14 cellular contexts compared by ENCODE assay signal in the genomic region with DNA sequence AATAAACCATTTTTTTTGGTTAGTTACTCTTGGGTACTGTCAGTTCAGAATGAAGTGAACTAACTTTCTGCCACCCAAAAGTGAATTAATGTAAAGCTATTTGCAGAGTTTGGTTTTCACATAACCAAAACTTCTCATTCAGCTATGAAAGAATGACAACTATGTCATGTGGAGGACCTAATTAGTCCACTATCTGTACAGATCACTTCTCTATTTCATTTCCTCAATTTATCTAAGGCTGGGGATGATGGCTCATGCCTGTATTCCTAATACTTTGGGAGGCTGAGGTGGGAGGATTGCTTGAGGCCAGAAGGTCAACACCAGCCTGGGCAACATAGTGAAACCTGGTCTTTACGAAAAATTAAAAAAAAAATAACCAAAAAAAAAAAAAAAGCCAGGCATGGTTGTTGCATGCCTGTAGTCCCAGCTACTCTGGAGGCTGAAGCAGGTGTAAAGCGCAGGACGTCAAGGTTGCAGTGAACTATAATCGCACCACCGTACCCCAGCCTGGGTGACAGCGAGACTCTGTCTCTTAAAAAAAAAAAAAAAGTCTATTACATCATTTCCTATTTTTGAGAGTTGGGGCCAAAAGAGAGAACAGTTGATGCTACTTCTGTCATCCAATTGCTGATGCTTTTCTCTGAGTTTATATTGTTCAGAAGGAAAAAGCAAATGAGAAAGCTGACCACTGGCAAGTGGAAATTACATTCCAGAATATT. TPM values are rescaled to one million over a fixed set of nuclear protein-coding genes. Genes with fewer than 3 reads are reported as not detected.
DNase-seq lines count a peak whose midpoint lies in the region; ATAC-seq and TF ChIP-seq lines count a peak whose summit lies in the region.
"Had no signal": no experiment of that assay in that cellular context is flagged by ENCODE, and none has a peak within 500 bp of the region (broad histone marks: within the 10 kb centered on the region; RNA-seq: fewer than 3 reads in every experiment).

No MANE protein-coding gene starts in this region.

- H3K9me3 ChIP-seq in A673 (ENCODE audit: low read depth, low read length, poor library complexity, severe bottlenecking) (no peaks in the 10 kb centered on the region), OCI-LY3 (ENCODE audit: insufficient read depth, low read length) (no peaks in the 10 kb centered on the region), mesenchymal stem cell (ENCODE audit: control insufficient read depth, low read length) (no peaks in the 10 kb centered on the region)

- no peak overlapping the region for H3K18ac ChIP-seq in mesenchymal stem cell (ENCODE audit: low read depth in 1 of 2, low read length in 2 of 2)

- TF ChIP-seq CTCF in A673 (conservative IDR thresholded peaks at IDR 0.05; ENCODE audit: low read depth, low read length) (no peak), OCI-LY3 (IDR thresholded peaks at IDR 0.05; ENCODE audit: low read depth, low read length) (no peak)

- H3K27ac ChIP-seq in A673 (ENCODE audit: low read depth, low read length, poor library complexity, severe bottlenecking), result peak overlapping the region; percentile 10
- peak overlapping the region; percentile 94 for H3K27ac ChIP-seq in OCI-LY3 (ENCODE audit: low read length)
- H3K27ac ChIP-seq in mesenchymal stem cell (ENCODE audit: low read length, poor library complexity, severe bottlenecking), result no peak overlapping the region

- no peak overlapping the region for H3K23ac ChIP-seq in mesenchymal stem cell (ENCODE audit: low read length in 2 of 2)

- H3K79me2 ChIP-seq in OCI-LY3 (ENCODE audit: low read length), result 0 out of 2 replicates have a peak, but pooled peaks cover 5% of the 10 kb centered on the region

- H4K91ac ChIP-seq in mesenchymal stem cell (ENCODE audit: low read length), result no peak overlapping the region

- H4K8ac ChIP-seq in mesenchymal stem cell (ENCODE audit: low read length), result no peak overlapping the region

- H2BK5ac ChIP-seq in mesenchymal stem cell (ENCODE audit: low read depth, low read length, poor library complexity, severe bottlenecking), result no peak overlapping the region

- H2AK5ac ChIP-seq in mesenchymal stem cell (ENCODE audit: low read length, severe bottlenecking), result no peak overlapping the region

- H2BK15ac ChIP-seq in mesenchymal stem cell (ENCODE audit: low read depth, poor library complexity, severe bottlenecking), result no peak overlapping the region

- peak overlapping the region; percentile 55 for H3K9ac ChIP-seq in OCI-LY3 (ENCODE audit: low read length)
- H3K9ac ChIP-seq in mesenchymal stem cell (ENCODE audit: low read length), result no peak overlapping the region

- peaks cover 91% of the 10 kb centered on the region for H3K36me3 ChIP-seq in A673 (ENCODE audit: insufficient read depth, low read length, poor library complexity, severe bottlenecking)
- peaks cover 71% of the 10 kb centered on the region for H3K36me3 ChIP-seq in OCI-LY3 (replicated peaks; ENCODE audit: low read depth, low read length)
- H3K36me3 ChIP-seq in mesenchymal stem cell (ENCODE audit: control insufficient read depth in 1 of 2, insufficient read depth in 2 of 2, low read depth in 1 of 2, low read length in 2 of 2), result peaks cover 62 to 94% of the 10 kb centered on the region in 2 experiments

- H3K4me1 ChIP-seq in A673 (ENCODE audit: insufficient read depth, low read length, poor library complexity, severe bottlenecking), result no peaks in the 10 kb centered on the region
- peaks cover 30% of the 10 kb centered on the region for H3K4me1 ChIP-seq in OCI-LY3 (ENCODE audit: low read length)
- H3K4me1 ChIP-seq in mesenchymal stem cell (ENCODE audit: control insufficient read depth, insufficient read depth, low read depth, low read length), result no peaks in the 10 kb centered on the region

- CTCF ChIA-PET in A673 (lab: Charles Lee), result no interaction called here

- no peak overlapping the region for H2BK120ac ChIP-seq in mesenchymal stem cell (ENCODE audit: low read depth, low read length)

- 100% methylated on average over 1 of the region's 6 CpGs for WGBS in mesenchymal stem cell

- DNase-seq in A673 (ENCODE audit: low spot score) (no peak), mesenchymal stem cell (no peak)
- no peak for DNase-seq in stimulated activated naive CD4-positive, alpha-beta T cell (lab: John Stamatoyannopoulos, UW)
- DNase-seq: activated naive CD8-positive, alpha-beta T cell treated with anti-CD3 and anti-CD28 coated beads, Interleukin-2, amount 10 ng/mL, durations not matched to agents 7 days and 5 days; effector CD4-positive, alpha-beta T cell; natural killer cell; OCI-M1; stimulated activated CD4-positive, alpha-beta T cell treated with anti-CD3 and anti-CD28 coated beads, Interleukin-12 subunit alpha, Interleukin-12 subunit beta, amount 100 ng/mL, for 4 hours had no signal

- no peak overlapping the region for H3K4me3 ChIP-seq in A673 (ENCODE audit: low read depth, low read length, poor library complexity, severe bottlenecking)
- peak overlapping the region; percentile 47 for H3K4me3 ChIP-seq in OCI-LY3 (ENCODE audit: low read length)
- H3K4me3 ChIP-seq in mesenchymal stem cell (ENCODE audit: insufficient read depth in 1 of 2, low read depth in 1 of 2, low read length in 2 of 2), result no peak overlapping the region

- H3K79me1 ChIP-seq in mesenchymal stem cell (replicated peaks; ENCODE audit: low read length, poor library complexity, severe bottlenecking), result peaks cover 12% of the 10 kb centered on the region

- intact Hi-C loops in A673 (cut with micrococcal nuclease; ENCODE audit: unreplicated experiment), result no loop called here

- H3K4ac ChIP-seq in mesenchymal stem cell (ENCODE audit: low read depth in 1 of 2, low read length in 2 of 2), result no peak overlapping the region

- H4K20me1 ChIP-seq in OCI-LY3 (ENCODE audit: insufficient read depth, low read length), result no peaks in the 10 kb centered on the region

- no peak overlapping the region for H2BK12ac ChIP-seq in mesenchymal stem cell (ENCODE audit: low read length in 2 of 2)

- ATAC-seq in GM18907 (IDR thresholded peaks at IDR 0.05; ENCODE audit: unreplicated experiment), result peak; percentile 59
- ATAC-seq in HG02884 (IDR thresholded peaks at IDR 0.05; ENCODE audit: unreplicated experiment), result peak; percentile 55
- no peak for ATAC-seq in HG02571 (IDR thresholded peaks at IDR 0.05; ENCODE audit: unreplicated experiment)
- no peak for ATAC-seq in HG03139 (IDR thresholded peaks at IDR 0.05; ENCODE audit: unreplicated experiment)
- ATAC-seq: natural killer cell had no signal

- BruUV-seq in A673 (replicated peaks; lab: Mats Ljungman, UMichigan), result no TSS peak

- no peaks in the 10 kb centered on the region for H3K27me3 ChIP-seq in A673 (replicated peaks; ENCODE audit: insufficient read depth, low read depth, low read length, poor library complexity)
- H3K27me3 ChIP-seq in OCI-LY3 (ENCODE audit: low read depth, low read length), result no peaks in the 10 kb centered on the region
- no peaks in the 10 kb centered on the region for H3K27me3 ChIP-seq in mesenchymal stem cell (ENCODE audit: control insufficient read depth in 1 of 2, insufficient read depth in 1 of 2, low read length in 2 of 2)

- no peak overlapping the region for H3K14ac ChIP-seq in mesenchymal stem cell (ENCODE audit: low read length in 2 of 2)

- H3K4me2 ChIP-seq in OCI-LY3 (ENCODE audit: low read length) (peak overlapping the region; percentile 73), mesenchymal stem cell (ENCODE audit: low read length, poor library complexity, severe bottlenecking) (no peak overlapping the region)

- POLR2A ChIA-PET in A673 (lab: Charles Lee; ENCODE audit: low non-redundant PET), result interaction anchor here (0.6 kb wide), 1 partner anchor 56 kb away, joined by 3 read pairs; no protein-coding TSS in a partner anchor

- H2AFZ ChIP-seq in OCI-LY3 (ENCODE audit: low read depth, low read length), result no peak overlapping the region
- no peak overlapping the region for H2AFZ ChIP-seq in mesenchymal stem cell (ENCODE audit: low read depth, low read length)

RNA-seq across cellular contexts. Expression of gene HYPK, which starts 8.7 kb away (rescaled TPM):
- 33.6 and 34.9 TPM in 2 replicates for total RNA-seq in A673 (2021)
- 135 TPM for polyA plus RNA-seq in mesenchymal stem cell (2013, experiment 1 of 2)
- 134 TPM for polyA plus RNA-seq in mesenchymal stem cell (2013, experiment 2 of 2)

RNA-seq across cellular contexts. Expression of gene SERINC4, which starts 9.1 kb away (rescaled TPM):
- 0.33 TPM in 1 of 2 replicates, not detected in the other for total RNA-seq in A673 (2021)
- not detected for polyA plus RNA-seq in mesenchymal stem cell (2013, experiment 1 of 2)
- not detected for polyA plus RNA-seq in mesenchymal stem cell (2013, experiment 2 of 2)
- total RNA-seq: M059J had no signal

RNA-seq across cellular contexts. Expression of gene MFAP1, which starts 15.4 kb away (rescaled TPM):
- 43.2 and 45.4 TPM in 2 replicates for total RNA-seq in A673 (2021)
- 27.8 TPM for polyA plus RNA-seq in mesenchymal stem cell (2013, experiment 1 of 2)
- 28.4 TPM for polyA plus RNA-seq in mesenchymal stem cell (2013, experiment 2 of 2)

RNA-seq across cellular contexts. Expression of gene SERF2, which starts 17.0 kb away (rescaled TPM):
- 632 and 654 TPM in 2 replicates for total RNA-seq in A673 (2021)
- polyA plus RNA-seq in mesenchymal stem cell (2013, experiment 1 of 2), result 2,625 TPM
- polyA plus RNA-seq in mesenchymal stem cell (2013, experiment 2 of 2), result 2,565 TPM

RNA-seq across cellular contexts. Expression of gene WDR76, which starts 17.7 kb away (rescaled TPM):
- total RNA-seq in A673 (2021), result 61.3 and 65.2 TPM in 2 replicates
- polyA plus RNA-seq in mesenchymal stem cell (2013, experiment 1 of 2), result 7.8 TPM
- 7.8 TPM for polyA plus RNA-seq in mesenchymal stem cell (2013, experiment 2 of 2)

Comparison
In these comparisons a context has a peak if more than half of its experiments do, and no peak if none do; other contexts are left out.
1. ATAC-seq: peak in GM18907 (single experiment) and HG02884 (single experiment); none in HG02571 (single experiment) and HG03139 (single experiment).